In the genomic region with DNA sequence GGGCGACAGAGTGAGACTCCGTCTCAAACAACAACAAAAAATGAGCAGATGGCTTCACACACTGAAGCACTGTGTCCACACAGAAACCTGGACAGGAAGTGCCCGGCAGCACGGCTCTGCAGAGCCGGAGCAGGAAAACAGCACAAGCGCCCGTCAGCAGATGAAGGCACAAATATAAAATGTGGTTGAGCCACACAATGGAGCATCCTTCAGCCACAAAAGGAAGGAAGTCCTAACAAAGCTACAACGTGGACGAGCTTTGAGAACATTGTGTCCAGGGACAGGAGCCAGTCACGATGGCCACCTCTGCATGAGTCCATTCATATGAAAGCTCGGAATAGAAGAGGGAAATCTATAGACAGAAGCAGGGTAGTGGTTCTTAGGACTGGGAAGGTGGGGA, we compare ENCODE assay signal across 13 cellular contexts. TPM values are rescaled to one million over a fixed set of nuclear protein-coding genes. Genes with fewer than 3 reads are reported as not detected.
DNase-seq lines count a peak whose midpoint lies in the region; ATAC-seq lines count a peak whose summit lies in the region.
"Had no signal": no experiment of that assay in that cellular context is flagged by ENCODE, and none has a peak within 500 bp of the region (broad histone marks: within the 10 kb centered on the region; RNA-seq: fewer than 3 reads in every experiment).

No MANE protein-coding gene starts in this region.

- DNase-seq in Ammon's horn (ENCODE audit: low spot score) (peak; percentile 78), NCI-H2029 (lab: John Stamatoyannopoulos, UW) (peak; percentile 50), dermis microvascular lymphatic vessel endothelial cell (ENCODE audit: low read depth in 2 of 2) (peak; percentile 68 to 76), naive B cell (no peak)
- DNase-seq in activated T-cell treated with anti-CD3 and anti-CD28 coated beads, Interleukin-2, amount 50 U/mL, for 72 hours = no peak
- DNase-seq: AML-193, NCI-H1436 had no signal

- H3K27ac Mint-ChIP-seq in naive B cell = peak overlapping the region in 5 of 6 donors; percentile 75 to 99 (median 83)
- H3K27ac Mint-ChIP-seq in activated T-cell treated with anti-CD3 and anti-CD28 coated beads, Interleukin-2, amount 50 U/mL, for 72 hours = no peak overlapping the region
- H3K27ac Mint-ChIP-seq: nephron had no signal

- peak overlapping the region; percentile 4 to 76 (median 56) for H3K4me3 Mint-ChIP-seq in naive B cell
- no peak overlapping the region for H3K4me3 Mint-ChIP-seq in activated T-cell treated with anti-CD3 and anti-CD28 coated beads, Interleukin-2, amount 50 U/mL, for 72 hours
- H3K4me3 Mint-ChIP-seq: nephron had no signal

- peaks cover 0 to 4% (median 2%) of the 10 kb centered on the region in 7 donors for H3K9me3 Mint-ChIP-seq in naive B cell
- H3K9me3 Mint-ChIP-seq in activated T-cell treated with anti-CD3 and anti-CD28 coated beads, Interleukin-2, amount 50 U/mL, for 72 hours = no peaks in the 10 kb centered on the region
- H3K9me3 Mint-ChIP-seq: nephron had no signal

- H3K4me1 Mint-ChIP-seq in naive B cell = peaks cover 46 to 88% (median 73%) of the 10 kb centered on the region in 3 donors
- peaks cover 8% of the 10 kb centered on the region for H3K4me1 Mint-ChIP-seq in activated T-cell treated with anti-CD3 and anti-CD28 coated beads, Interleukin-2, amount 50 U/mL, for 72 hours (ENCODE audit: low read depth)

- peaks cover 3 to 8% of the 10 kb centered on the region in 2 donors for H3K36me3 Mint-ChIP-seq in naive B cell
- peaks cover 2 to 7% of the 10 kb centered on the region in 2 donors for H3K36me3 Mint-ChIP-seq in activated T-cell treated with anti-CD3 and anti-CD28 coated beads, Interleukin-2, amount 50 U/mL, for 72 hours (ENCODE audit: insufficient read depth in 2 of 2)

- ATAC-seq in naive B cell (ENCODE audit: low read depth in 2 of 2) (no peak), GM19452 (IDR thresholded peaks at IDR 0.05; ENCODE audit: unreplicated experiment) (no peak), HG03442 (IDR thresholded peaks at IDR 0.05; ENCODE audit: unreplicated experiment) (no peak), GM19324 (IDR thresholded peaks at IDR 0.05; ENCODE audit: low FRiP score, unreplicated experiment) (no peak)
- ATAC-seq in activated T-cell treated with anti-CD3 and anti-CD28 coated beads, Interleukin-2, amount 50 U/mL, for 72 hours (replicated peaks in 1 of 2) = no peak

- peaks cover 0 to 5% (median 4%) of the 10 kb centered on the region in 3 donors for H3K27me3 Mint-ChIP-seq in naive B cell
- H3K27me3 Mint-ChIP-seq in activated T-cell treated with anti-CD3 and anti-CD28 coated beads, Interleukin-2, amount 50 U/mL, for 72 hours (ENCODE audit: low read depth) = no peaks in the 10 kb centered on the region

RNA-seq across cellular contexts. Expression of a gene that starts 15.7 kb away (rescaled TPM):
- 11.7 and 17.3 TPM in 2 replicates for total RNA-seq in dermis microvascular lymphatic vessel endothelial cell
- polyA plus RNA-seq in naive B cell (ENCODE audit: low read depth in 6 of 6) = 100 to 1,000 TPM in 1 of 6 donors, 10 to 100 TPM in 5; 44.0 to 148 (median 51.7) TPM
- 10 to 100 TPM; 38.7 to 39.0 TPM for total RNA-seq in activated T-cell treated with anti-CD3 and anti-CD28 coated beads, Interleukin-2, amount 50 U/mL, for 72 hours

RNA-seq across cellular contexts. Expression of a gene that starts 18.2 kb away (rescaled TPM):
- total RNA-seq in dermis microvascular lymphatic vessel endothelial cell = not detected in 2 replicates
- 1 to 10 TPM in 1 of 6 donors, under 1 TPM in 2, not detected in 3; 0.24 to 1.2 (median 0.43) TPM for polyA plus RNA-seq in naive B cell (ENCODE audit: low read depth in 6 of 6)
- not detected for total RNA-seq in activated T-cell treated with anti-CD3 and anti-CD28 coated beads, Interleukin-2, amount 50 U/mL, for 72 hours
- total RNA-seq: fibroblast of villous mesenchyme, H4 had no signal

RNA-seq across cellular contexts. Expression of a gene that starts 32.6 kb away (rescaled TPM):
- total RNA-seq in dermis microvascular lymphatic vessel endothelial cell = 12.7 and 17.3 TPM in 2 replicates
- polyA plus RNA-seq in naive B cell (ENCODE audit: low read depth in 6 of 6) = 10 to 100 TPM; 11.0 to 26.0 (median 16.4) TPM
- 10 to 100 TPM; 21.5 to 22.8 TPM for total RNA-seq in activated T-cell treated with anti-CD3 and anti-CD28 coated beads, Interleukin-2, amount 50 U/mL, for 72 hours

RNA-seq across cellular contexts. Expression of a gene that starts 51.9 kb away (rescaled TPM):
- 1.8 and 2.5 TPM in 2 replicates for total RNA-seq in dermis microvascular lymphatic vessel endothelial cell
- 1 to 10 TPM in 2 of 6 donors, under 1 TPM in 4; 0.21 to 2.4 (median 0.79) TPM for polyA plus RNA-seq in naive B cell (ENCODE audit: low read depth in 6 of 6)
- under 1 TPM in 1 of 2 donors, not detected in 1; 0.44 TPM for total RNA-seq in activated T-cell treated with anti-CD3 and anti-CD28 coated beads, Interleukin-2, amount 50 U/mL, for 72 hours

RNA-seq across cellular contexts. Expression of a gene that starts 54.3 kb away (rescaled TPM):
- total RNA-seq in dermis microvascular lymphatic vessel endothelial cell = 0.39 and 0.89 TPM in 2 replicates
- polyA plus RNA-seq in naive B cell (ENCODE audit: low read depth in 6 of 6) = 10 to 100 TPM; 21.6 to 54.4 (median 34.3) TPM
- total RNA-seq in activated T-cell treated with anti-CD3 and anti-CD28 coated beads, Interleukin-2, amount 50 U/mL, for 72 hours = 1 to 10 TPM; 1.1 to 1.5 TPM
- total RNA-seq: H4 had no signal

Comparison
In these comparisons a context has a peak if more than half of its experiments do, and no peak if none do; other contexts are left out.
1. DNase-seq: peak in Ammon's horn (single experiment), NCI-H2029 (single experiment) and dermis microvascular lymphatic vessel endothelial cell (2 of 2); none in naive B cell (single experiment) and activated T-cell treated with anti-CD3 and anti-CD28 coated beads, Interleukin-2, amount 50 U/mL, for 72 hours (0 of 2).
2. H3K4me3 Mint-ChIP-seq: peak in naive B cell (8 of 8); none in activated T-cell treated with anti-CD3 and anti-CD28 coated beads, Interleukin-2, amount 50 U/mL, for 72 hours (0 of 2).